In the genomic region with DNA sequence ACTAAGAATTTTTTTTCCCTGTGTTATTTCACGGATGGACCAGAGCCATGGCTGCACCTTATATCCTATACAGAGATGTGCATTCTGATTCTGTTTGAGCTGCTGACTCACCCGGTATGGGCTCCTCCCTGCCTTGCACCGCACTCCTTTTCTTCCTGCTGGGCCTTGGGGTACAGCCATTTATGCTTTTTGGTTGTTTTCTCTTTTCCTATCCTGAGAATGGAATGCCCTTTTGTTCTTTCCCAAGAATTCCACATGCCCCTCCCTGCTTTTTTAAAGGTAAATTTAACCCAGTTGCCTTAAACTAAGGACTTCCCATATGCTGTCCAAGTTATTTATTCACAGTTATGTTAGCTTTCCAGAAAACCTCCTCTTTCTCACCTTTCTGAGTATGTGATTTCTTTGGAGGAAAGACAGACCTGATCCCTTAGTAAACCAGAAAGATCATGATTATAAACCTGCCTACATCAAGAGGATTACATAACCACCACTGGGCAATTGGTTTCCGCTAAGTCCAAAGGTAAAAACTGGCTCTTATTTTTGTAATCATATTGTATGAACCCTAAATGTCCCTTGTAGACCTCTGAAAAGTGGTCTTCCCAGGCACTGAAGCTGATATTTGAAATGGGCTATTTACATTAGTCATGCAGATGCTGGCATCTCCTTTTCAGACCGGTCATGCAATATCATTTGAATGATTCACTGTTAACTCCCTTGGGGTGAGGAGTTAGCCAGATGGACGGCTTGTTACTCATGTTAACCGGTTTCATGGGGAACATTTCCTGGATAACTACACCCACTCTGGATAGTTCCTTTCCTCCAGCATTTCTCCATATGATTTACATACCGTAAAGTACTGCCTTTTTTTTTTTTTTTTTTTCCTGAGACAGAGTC, we compare ENCODE assay signal across 8 cellular contexts. TPM values are rescaled to one million over a fixed set of nuclear protein-coding genes. Genes with fewer than 3 reads are reported as not detected.
DNase-seq lines count a peak whose midpoint lies in the region; ATAC-seq and TF ChIP-seq lines count a peak whose summit lies in the region.

No MANE protein-coding gene starts in this region.

- in situ Hi-C loops in Panc1 (cut with HindIII; ENCODE audit: low pct_unique_long_range_greater_than_20kb, low sequenced_read_pairs): no loop called here

- TF ChIP-seq CTCF in Caco-2 (IDR thresholded peaks at IDR 0.05; ENCODE audit: insufficient read depth in 1 of 2, low read depth in 1 of 2, low read length in 1 of 2, severe bottlenecking in 1 of 2, unreplicated experiment in 1 of 2) (no peak), Panc1 (IDR thresholded peaks at IDR 0.05) (no peak), esophagus squamous epithelium (IDR thresholded peaks at IDR 0.05) (no peak), omental fat pad (IDR thresholded peaks at IDR 0.05) (no peak)

- CTCF ChIA-PET in Caco-2 (lab: Charles Lee): no interaction called here
- CTCF ChIA-PET in Panc1 (lab: Charles Lee): no interaction called here

- H3K9me3 ChIP-seq in Caco-2: no peaks in the 10 kb centered on the region
- H3K9me3 ChIP-seq in Panc1 (ENCODE audit: control insufficient read depth, insufficient read depth, low read depth, low read length): no peaks in the 10 kb centered on the region
- H3K9me3 ChIP-seq in esophagus squamous epithelium: no peaks in the 10 kb centered on the region

- ATAC-seq in Panc1 (peak; percentile 90), omental fat pad (ENCODE audit: low FRiP score) (peak; percentile 84), HG02885 (IDR thresholded peaks at IDR 0.05; ENCODE audit: poor library complexity, unreplicated experiment) (no peak)
- no peak for ATAC-seq in activated naive CD8-positive, alpha-beta T cell treated with anti-CD3 and anti-CD28 coated beads, Interleukin-2, amount 50 U/mL, for 24 hours

- 29 to 36% methylated on average over 8 of the region's 8 CpGs for WGBS in esophagus squamous epithelium, 2 donors

- peak; percentile 45 to 51 for DNase-seq in Caco-2
- DNase-seq in Panc1 (ENCODE audit: low read depth, low spot score): peak; percentile 80
- no peak for DNase-seq in esophagus squamous epithelium (lab: John Stamatoyannopoulos, UW)
- DNase-seq in omental fat pad (ENCODE audit: low spot score): no peak
- DNase-seq in activated naive CD8-positive, alpha-beta T cell treated with anti-CD3 and anti-CD28 coated beads, Interleukin-2, amount 50 U/mL, for 24 hours: no peak
- no peak for DNase-seq in Ammon's horn (ENCODE audit: low spot score)
- no peak for DNase-seq in stimulated activated CD8-positive, alpha-beta memory T cell treated with anti-CD3 and anti-CD28 coated beads, Interleukin-4, amount 100 ng/mL, for 48 hours

- no peaks in the 10 kb centered on the region for H3K9me3 Mint-ChIP-seq in Caco-2 (ENCODE audit: unreplicated experiment)
- H3K9me3 Mint-ChIP-seq in activated naive CD8-positive, alpha-beta T cell treated with anti-CD3 and anti-CD28 coated beads, Interleukin-2, amount 50 U/mL, for 24 hours: no peaks in the 10 kb centered on the region

- intact Hi-C loops in Caco-2 (cut with micrococcal nuclease; ENCODE audit: unreplicated experiment): loop anchor here (2.0 kb wide), 2 partner anchors 32 to 46 kb away; partner anchors contain the start of gene TMOD3
- intact Hi-C loops in Panc1 (cut with micrococcal nuclease; ENCODE audit: unreplicated experiment): no loop called here
- intact Hi-C loops in esophagus squamous epithelium (cut with DNase I): no loop called here

- no peak overlapping the region for H3K4me3 ChIP-seq in Caco-2 (ENCODE audit: low read depth, low read length)
- H3K4me3 ChIP-seq in Panc1 (ENCODE audit: low read depth in 2 of 2, low read length in 2 of 2): no peak overlapping the region
- no peak overlapping the region for H3K4me3 ChIP-seq in esophagus squamous epithelium

- peaks cover 27% of the 10 kb centered on the region for H3K4me1 Mint-ChIP-seq in Caco-2 (ENCODE audit: low read depth, unreplicated experiment)
- peaks cover 20% of the 10 kb centered on the region for H3K4me1 Mint-ChIP-seq in activated naive CD8-positive, alpha-beta T cell treated with anti-CD3 and anti-CD28 coated beads, Interleukin-2, amount 50 U/mL, for 24 hours

- no peak for TF ChIP-seq POLR2A in esophagus squamous epithelium (IDR thresholded peaks at IDR 0.05)

- peaks cover 37% of the 10 kb centered on the region for H3K4me1 ChIP-seq in Caco-2
- peaks cover 24% of the 10 kb centered on the region for H3K4me1 ChIP-seq in Panc1 (ENCODE audit: control insufficient read depth, insufficient read depth, low read length)
- peaks cover 9 to 65% (median 24%) of the 10 kb centered on the region in 3 donors for H3K4me1 ChIP-seq in esophagus squamous epithelium

- peak overlapping the region; percentile 40 for H3K4me3 Mint-ChIP-seq in Caco-2 (ENCODE audit: unreplicated experiment)
- no peak overlapping the region for H3K4me3 Mint-ChIP-seq in activated naive CD8-positive, alpha-beta T cell treated with anti-CD3 and anti-CD28 coated beads, Interleukin-2, amount 50 U/mL, for 24 hours

- H3K27me3 ChIP-seq in Caco-2 (replicated peaks; ENCODE audit: control insufficient read depth, insufficient read depth, low read length): no peaks in the 10 kb centered on the region
- no peaks in the 10 kb centered on the region for H3K27me3 ChIP-seq in Panc1 (ENCODE audit: control insufficient read depth, insufficient read depth, low read length)
- no peaks in the 10 kb centered on the region for H3K27me3 ChIP-seq in esophagus squamous epithelium

- no peaks in the 10 kb centered on the region for H3K27me3 Mint-ChIP-seq in Caco-2 (ENCODE audit: insufficient read depth, unreplicated experiment)
- no peaks in the 10 kb centered on the region for H3K27me3 Mint-ChIP-seq in activated naive CD8-positive, alpha-beta T cell treated with anti-CD3 and anti-CD28 coated beads, Interleukin-2, amount 50 U/mL, for 24 hours

- H3K27ac Mint-ChIP-seq in Caco-2 (ENCODE audit: unreplicated experiment): peak overlapping the region; percentile 59
- H3K27ac Mint-ChIP-seq in activated naive CD8-positive, alpha-beta T cell treated with anti-CD3 and anti-CD28 coated beads, Interleukin-2, amount 50 U/mL, for 24 hours: no peak overlapping the region

- no TSS peak for BruUV-seq in Caco-2 (replicated peaks; lab: Mats Ljungman, UMichigan)
- BruUV-seq in Panc1 (replicated peaks; lab: Mats Ljungman, UMichigan): no TSS peak

- H3K27ac ChIP-seq in Panc1 (ENCODE audit: low read length) (peak overlapping the region; percentile 55; the same call in 1 of the 2 replicates), esophagus squamous epithelium (peak overlapping the region; percentile 85 to 92 (median 91))

- peaks cover 45% of the 10 kb centered on the region for H3K36me3 Mint-ChIP-seq in Caco-2 (ENCODE audit: insufficient read depth, unreplicated experiment)
- peaks cover 32% of the 10 kb centered on the region for H3K36me3 Mint-ChIP-seq in activated naive CD8-positive, alpha-beta T cell treated with anti-CD3 and anti-CD28 coated beads, Interleukin-2, amount 50 U/mL, for 24 hours (ENCODE audit: low read depth)

- H3K36me3 ChIP-seq in Caco-2 (ENCODE audit: control insufficient read depth, insufficient read depth, low read length) (no peaks in the 10 kb centered on the region; the same call in 1 of the 2 replicates), Panc1 (ENCODE audit: control insufficient read depth, insufficient read depth, low read length) (0 out of 2 replicates have a peak, but pooled peaks cover 6% of the 10 kb centered on the region), esophagus squamous epithelium (peaks cover 5 to 49% (median 9%) of the 10 kb centered on the region in 3 donors)

- POLR2A ChIA-PET in Caco-2 (lab: Charles Lee) (no interaction called here), Panc1 (lab: Charles Lee) (interaction anchor here (0.7 kb wide), 1 partner anchor 9 kb away, joined by 4 read pairs; no protein-coding TSS in a partner anchor)

RNA-seq across cellular contexts. Expression of gene TMOD3, which starts 45.5 kb away (rescaled TPM):
- total RNA-seq in Caco-2 (2022) (46.8 and 54.4 TPM in 2 replicates), Panc1 (2021; ENCODE audit: unreplicated experiment) (53.4 TPM), esophagus squamous epithelium (10 to 100 TPM; 52.3 to 70.2 (median 62.5) TPM), omental fat pad (10 to 100 TPM; 25.7 to 47.0 (median 37.3) TPM)
- polyA plus RNA-seq in Panc1 (2012; ENCODE audit: insufficient read length): 23.8 TPM

Comparison
In these comparisons a context has a peak if more than half of its experiments do, and no peak if none do; other contexts are left out.
1. DNase-seq: peak in Caco-2 (2 of 2) and Panc1 (single experiment); none in esophagus squamous epithelium (single experiment), omental fat pad (single experiment), activated naive CD8-positive, alpha-beta T cell treated with anti-CD3 and anti-CD28 coated beads, Interleukin-2, amount 50 U/mL, for 24 hours (single experiment), Ammon's horn (single experiment) and stimulated activated CD8-positive, alpha-beta memory T cell treated with anti-CD3 and anti-CD28 coated beads, Interleukin-4, amount 100 ng/mL, for 48 hours (single experiment).
2. ATAC-seq: peak in Panc1 (single experiment) and omental fat pad (single experiment); none in HG02885 (single experiment) and activated naive CD8-positive, alpha-beta T cell treated with anti-CD3 and anti-CD28 coated beads, Interleukin-2, amount 50 U/mL, for 24 hours (single experiment).